14 cellular contexts compared by ENCODE assay signal in the genomic region with DNA sequence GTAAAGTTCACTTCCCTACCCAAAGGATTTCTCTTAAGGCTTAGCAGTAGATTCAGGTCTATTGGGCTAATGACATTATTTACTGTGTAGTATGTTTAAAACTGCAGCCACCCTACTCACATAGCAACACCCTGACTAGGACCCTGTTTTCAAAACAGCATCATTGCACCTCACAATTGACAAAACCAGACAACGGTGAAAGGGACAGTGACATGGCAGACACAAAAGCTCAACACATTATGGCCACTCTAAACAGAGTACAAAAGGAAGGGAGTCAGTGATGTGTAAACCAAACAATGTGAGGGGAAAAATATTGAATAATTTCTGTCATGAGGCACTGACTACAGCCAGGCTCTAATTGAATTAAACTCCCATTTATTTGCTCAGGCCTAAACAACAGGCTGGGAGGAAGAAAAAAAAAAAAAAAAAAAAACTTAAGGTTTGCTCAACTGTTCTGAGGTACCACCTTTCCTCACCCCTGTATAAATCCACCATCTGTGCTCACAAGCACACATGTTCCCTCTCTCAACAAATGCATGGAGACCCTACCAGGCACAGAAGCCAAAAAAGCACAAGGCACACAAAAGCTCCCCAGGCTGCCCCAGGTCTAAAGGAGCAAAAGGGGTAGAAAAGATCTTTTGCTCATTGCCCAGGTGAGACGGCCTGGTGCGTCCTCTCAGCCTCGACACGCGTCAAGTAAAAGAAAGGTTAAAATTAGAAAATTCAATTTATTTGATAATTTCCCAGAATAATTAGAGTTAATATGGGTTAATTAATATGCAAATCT.
DNase-seq lines count a peak whose midpoint lies in the region; ATAC-seq and TF ChIP-seq lines count a peak whose summit lies in the region.
"Had no signal": no experiment of that assay in that cellular context is flagged by ENCODE, and none has a peak within 500 bp of the region (broad histone marks: within the 10 kb centered on the region; RNA-seq: fewer than 3 reads in every experiment).

No MANE protein-coding gene starts in this region.

- no peak overlapping the region for H2AFZ ChIP-seq in neural progenitor cell (replicated peaks)

- no peaks in the 10 kb centered on the region for H3K9me3 ChIP-seq in neural progenitor cell (ENCODE audit: low read depth)
- no peaks in the 10 kb centered on the region for H3K9me3 ChIP-seq in upper lobe of right lung
- H3K9me3 ChIP-seq: body of pancreas, psoas muscle had no signal

- H3K4me1 ChIP-seq in neural progenitor cell: peaks cover 53% of the 10 kb centered on the region
- peaks cover 31% of the 10 kb centered on the region for H3K4me1 ChIP-seq in upper lobe of right lung
- H3K4me1 ChIP-seq: body of pancreas had no signal

- POLR2A ChIA-PET in activated B cell treated with CpG ODN at 0.5 μM for 24 hours (lab: Charles Lee): interaction anchor here (0.7 to 0.9 kb wide), 3 partner anchors 11 to 60 kb away, joined by 3 to 9 read pairs (median 4); no protein-coding TSS in a partner anchor

- H3K4me3 ChIP-seq in neural progenitor cell (no peak overlapping the region), upper lobe of right lung (no peak overlapping the region)
- H3K4me3 ChIP-seq: body of pancreas, psoas muscle had no signal

- H3K27me3 Mint-ChIP-seq in activated B cell treated with CpG ODN at 0.5 μM for 24 hours: no peaks in the 10 kb centered on the region
- no peaks in the 10 kb centered on the region for H3K27me3 Mint-ChIP-seq in neural progenitor cell (ENCODE audit: insufficient read depth, low read depth)
- H3K27me3 Mint-ChIP-seq: stimulated activated naive CD8-positive, alpha-beta T cell treated with anti-CD3 and anti-CD28 coated beads, Interleukin-15, amount 100 ng/mL, for 72 hours had no signal

- TF ChIP-seq CTCF in activated B cell treated with CpG ODN at 0.5 μM for 24 hours (IDR thresholded peaks at IDR 0.05) (no peak), neural progenitor cell (IDR thresholded peaks at IDR 0.05) (no peak), upper lobe of right lung (IDR thresholded peaks at IDR 0.05) (no peak)

- H3K27me3 ChIP-seq in neural progenitor cell (no peaks in the 10 kb centered on the region), upper lobe of right lung (no peaks in the 10 kb centered on the region)
- H3K27me3 ChIP-seq: body of pancreas had no signal

- no peaks in the 10 kb centered on the region for H3K36me3 ChIP-seq in neural progenitor cell
- H3K36me3 ChIP-seq in upper lobe of right lung: peaks cover 5% of the 10 kb centered on the region

- H3K36me3 Mint-ChIP-seq in activated B cell treated with CpG ODN at 0.5 μM for 24 hours (ENCODE audit: low read depth): peaks cover 51% of the 10 kb centered on the region
- peaks cover 20% of the 10 kb centered on the region for H3K36me3 Mint-ChIP-seq in neural progenitor cell

- peaks cover 66% of the 10 kb centered on the region for H4K20me1 ChIP-seq in neural progenitor cell (ENCODE audit: low read depth)

- ATAC-seq in activated B cell treated with CpG ODN at 0.5 μM for 24 hours (ENCODE audit: low read depth) (no peak), HG03097 (IDR thresholded peaks at IDR 0.05; ENCODE audit: low FRiP score, unreplicated experiment) (no peak), upper lobe of right lung (no peak)
- ATAC-seq: body of pancreas; psoas muscle; stimulated activated naive CD8-positive, alpha-beta T cell treated with anti-CD3 and anti-CD28 coated beads, Interleukin-15, amount 100 ng/mL, for 72 hours had no signal

- peak overlapping the region; percentile 49 for H3K4me2 ChIP-seq in neural progenitor cell

- CTCF ChIA-PET in activated B cell treated with CpG ODN at 0.5 μM for 24 hours (lab: Charles Lee): interaction anchor here (1.2 kb wide), 1 partner anchor 10 kb away, joined by 3 read pairs; no protein-coding TSS in a partner anchor

- no peak overlapping the region for H3K4me3 Mint-ChIP-seq in activated B cell treated with CpG ODN at 0.5 μM for 24 hours
- H3K4me3 Mint-ChIP-seq in neural progenitor cell: no peak overlapping the region
- H3K4me3 Mint-ChIP-seq: stimulated activated naive CD8-positive, alpha-beta T cell treated with anti-CD3 and anti-CD28 coated beads, Interleukin-15, amount 100 ng/mL, for 72 hours had no signal

- no peaks in the 10 kb centered on the region for H3K9me3 Mint-ChIP-seq in activated B cell treated with CpG ODN at 0.5 μM for 24 hours
- no peaks in the 10 kb centered on the region for H3K9me3 Mint-ChIP-seq in neural progenitor cell
- H3K9me3 Mint-ChIP-seq: stimulated activated naive CD8-positive, alpha-beta T cell treated with anti-CD3 and anti-CD28 coated beads, Interleukin-15, amount 100 ng/mL, for 72 hours had no signal

- H3F3A ChIP-seq in neural progenitor cell (ENCODE audit: low read depth): peaks cover 20% of the 10 kb centered on the region

- H3K27ac Mint-ChIP-seq in activated B cell treated with CpG ODN at 0.5 μM for 24 hours (peak overlapping the region; percentile 32), neural progenitor cell (peak overlapping the region; percentile 83)
- H3K27ac Mint-ChIP-seq: stimulated activated naive CD8-positive, alpha-beta T cell treated with anti-CD3 and anti-CD28 coated beads, Interleukin-15, amount 100 ng/mL, for 72 hours had no signal

- H3K27ac ChIP-seq in neural progenitor cell (peak overlapping the region; percentile 75), upper lobe of right lung (no peak overlapping the region)
- H3K27ac ChIP-seq: body of pancreas, epithelial cell of prostate, psoas muscle had no signal

- DNase-seq in DMS153 (lab: John Stamatoyannopoulos, UW) (peak; percentile 62), NCI-H2081 treated with DMSO at 0.1 percent for 48 hours (lab: John Stamatoyannopoulos, UW) (peak; percentile 63), activated B cell treated with CpG ODN at 0.5 μM for 24 hours (no peak), neural progenitor cell (ENCODE audit: low spot score) (no peak), glomerular visceral epithelial cell (ENCODE audit: extremely low spot score) (no peak), upper lobe of right lung (no peak), mucosa of gallbladder (ENCODE audit: low spot score) (no peak)
- DNase-seq: body of pancreas; hippocampal formation; psoas muscle; stimulated activated CD4-positive, alpha-beta T cell treated with anti-CD3 and anti-CD28 coated beads, Interleukin-4, amount 100 ng/mL, for 24 hours; stimulated activated naive CD8-positive, alpha-beta T cell treated with anti-CD3 and anti-CD28 coated beads, Interleukin-15, amount 100 ng/mL, for 72 hours had no signal

- H3K4me1 Mint-ChIP-seq in activated B cell treated with CpG ODN at 0.5 μM for 24 hours (peaks cover 80% of the 10 kb centered on the region), neural progenitor cell (peaks cover 66% of the 10 kb centered on the region)
- H3K4me1 Mint-ChIP-seq: stimulated activated naive CD8-positive, alpha-beta T cell treated with anti-CD3 and anti-CD28 coated beads, Interleukin-15, amount 100 ng/mL, for 72 hours had no signal

- no peak overlapping the region for H3K9ac ChIP-seq in neural progenitor cell

- intact Hi-C loops in activated B cell treated with CpG ODN at 0.5 μM for 24 hours (cut with micrococcal nuclease) (no loop called here), upper lobe of right lung (cut with DNase I) (no loop called here)

- H3K79me2 ChIP-seq in neural progenitor cell (ENCODE audit: low read depth): peaks cover 100% of the 10 kb centered on the region

Comparison
In these comparisons a context has a peak if more than half of its experiments do, and no peak if none do; other contexts are left out.
1. DNase-seq: peak in DMS153 (single experiment) and NCI-H2081 treated with DMSO at 0.1 percent for 48 hours (single experiment); none in activated B cell treated with CpG ODN at 0.5 μM for 24 hours (single experiment), neural progenitor cell (single experiment), glomerular visceral epithelial cell (single experiment), upper lobe of right lung (single experiment) and mucosa of gallbladder (single experiment).